10 cellular contexts compared by ENCODE assay signal in the genomic region with DNA sequence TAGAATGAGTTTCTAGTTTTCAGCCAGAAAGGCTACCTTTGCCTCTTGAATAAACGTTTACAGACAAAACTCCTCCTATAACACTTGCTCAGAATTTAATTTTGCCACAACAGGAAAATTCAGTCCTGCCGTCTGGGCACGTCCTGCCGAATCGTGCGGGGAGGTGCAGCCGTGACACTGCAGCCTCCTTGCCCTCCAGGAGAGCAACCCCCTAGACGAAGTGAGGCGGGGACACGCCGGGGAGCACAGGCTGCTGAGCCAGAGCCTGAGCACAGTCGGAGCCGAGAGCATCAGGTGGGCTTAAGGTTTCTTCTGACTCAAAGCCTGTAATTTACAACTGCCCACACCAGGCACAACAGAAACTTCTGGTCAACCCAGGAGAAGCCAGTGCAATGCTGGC.
A peak's percentile ranks its signal among the peaks of the same experiment; 100 is the strongest.
DNase-seq lines count a peak whose midpoint lies in the region; ATAC-seq, FAIRE-seq and TF ChIP-seq lines count a peak whose summit lies in the region.
"Had no signal": no experiment of that assay in that cellular context is flagged by ENCODE, and none has a peak within 500 bp of the region (broad histone marks: within the 10 kb centered on the region; RNA-seq: fewer than 3 reads in every experiment).

No MANE protein-coding gene starts in this region.

- WGBS in psoas muscle, 3 donors = 42 to 60% (median 46%) methylated on average over 13 of the region's 13 CpGs

- peaks cover 14% of the 10 kb centered on the region for H3K4me1 Mint-ChIP-seq in stimulated activated naive CD8-positive, alpha-beta T cell treated with anti-CD3 and anti-CD28 coated beads, Interleukin-15, Interleukin-2, amounts not matched to agents 100 ng/mL and 50 ng/mL, for 24 hours (ENCODE audit: low read depth)
- peaks cover 11% of the 10 kb centered on the region for H3K4me1 Mint-ChIP-seq in activated CD8-positive, alpha-beta T cell treated with anti-CD3 and anti-CD28 coated beads, Interleukin-2, amount 10 ng/mL, durations not matched to agents 7 days and 5 days (ENCODE audit: low read depth)
- H3K4me1 Mint-ChIP-seq in nephron progenitor cell = peaks cover 11% of the 10 kb centered on the region

- POLR2A ChIA-PET in activated CD8-positive, alpha-beta T cell treated with anti-CD3 and anti-CD28 coated beads, Interleukin-2, amount 10 ng/mL, durations not matched to agents 7 days and 5 days (lab: Charles Lee) = no interaction called here

- intact Hi-C loops in kidney (cut with DNase I) = no loop called here
- intact Hi-C loops in psoas muscle (cut with DNase I) = no loop called here

- no peak overlapping the region for H3K27ac Mint-ChIP-seq in stimulated activated naive CD8-positive, alpha-beta T cell treated with anti-CD3 and anti-CD28 coated beads, Interleukin-15, Interleukin-2, amounts not matched to agents 100 ng/mL and 50 ng/mL, for 24 hours
- peak overlapping the region; percentile 23 for H3K27ac Mint-ChIP-seq in activated CD8-positive, alpha-beta T cell treated with anti-CD3 and anti-CD28 coated beads, Interleukin-2, amount 10 ng/mL, durations not matched to agents 7 days and 5 days
- H3K27ac Mint-ChIP-seq in nephron progenitor cell = no peak overlapping the region

- no peaks in the 10 kb centered on the region for H3K9me3 Mint-ChIP-seq in stimulated activated naive CD8-positive, alpha-beta T cell treated with anti-CD3 and anti-CD28 coated beads, Interleukin-15, Interleukin-2, amounts not matched to agents 100 ng/mL and 50 ng/mL, for 24 hours
- peaks cover 4% of the 10 kb centered on the region for H3K9me3 Mint-ChIP-seq in activated CD8-positive, alpha-beta T cell treated with anti-CD3 and anti-CD28 coated beads, Interleukin-2, amount 10 ng/mL, durations not matched to agents 7 days and 5 days (ENCODE audit: insufficient read depth)
- peaks cover 4% of the 10 kb centered on the region for H3K9me3 Mint-ChIP-seq in nephron progenitor cell

- H3K36me3 ChIP-seq in kidney (ENCODE audit: control insufficient read depth in 1 of 2, insufficient read depth in 2 of 2, low read length in 2 of 2) (no peaks in the 10 kb centered on the region), psoas muscle (ENCODE audit: insufficient read depth in 1 of 2, low read depth in 1 of 2) (no peaks in the 10 kb centered on the region)
- H3K36me3 ChIP-seq: BLaER1 had no signal

- H3K9ac ChIP-seq in kidney (ENCODE audit: low read length in 2 of 2) = no peak overlapping the region
- H3K9ac ChIP-seq: BLaER1 had no signal

- DNase-seq in stimulated activated naive CD8-positive, alpha-beta T cell treated with anti-CD3 and anti-CD28 coated beads, Interleukin-15, Interleukin-2, amounts not matched to agents 100 U/mL and 50 U/mL, for 24 hours = no peak
- DNase-seq in activated CD8-positive, alpha-beta T cell treated with anti-CD3 and anti-CD28 coated beads, Interleukin-2, amount 10 ng/mL, durations not matched to agents 7 days and 5 days = no peak
- DNase-seq in kidney (peak; percentile 69), NCI-H82 (lab: John Stamatoyannopoulos, UW) (no peak), nephron progenitor cell (no peak), caudate nucleus (lab: John Stamatoyannopoulos, UW) (no peak), psoas muscle (no peak)
- DNase-seq: NK-92 treated with Interleukin-12 subunit alpha and Interleukin-12 subunit beta, amount 100 ng/mL, for 24 hours had no signal

- no peak for ATAC-seq in stimulated activated naive CD8-positive, alpha-beta T cell treated with anti-CD3 and anti-CD28 coated beads, Interleukin-15, Interleukin-2, amounts not matched to agents 100 U/mL and 50 U/mL, for 24 hours
- no peak for ATAC-seq in activated CD8-positive, alpha-beta T cell treated with anti-CD3 and anti-CD28 coated beads, Interleukin-2, amount 10 ng/mL, durations not matched to agents 7 days and 5 days
- no peak for ATAC-seq in psoas muscle

- no peaks in the 10 kb centered on the region for H3K9me3 ChIP-seq in kidney (ENCODE audit: control insufficient read depth in 1 of 2, low read length in 2 of 2)
- H3K9me3 ChIP-seq in psoas muscle = no peaks in the 10 kb centered on the region

- H3K36me3 Mint-ChIP-seq in stimulated activated naive CD8-positive, alpha-beta T cell treated with anti-CD3 and anti-CD28 coated beads, Interleukin-15, Interleukin-2, amounts not matched to agents 100 ng/mL and 50 ng/mL, for 24 hours (ENCODE audit: low read depth) = no peaks in the 10 kb centered on the region
- no peaks in the 10 kb centered on the region for H3K36me3 Mint-ChIP-seq in activated CD8-positive, alpha-beta T cell treated with anti-CD3 and anti-CD28 coated beads, Interleukin-2, amount 10 ng/mL, durations not matched to agents 7 days and 5 days (ENCODE audit: low read depth)
- H3K36me3 Mint-ChIP-seq in nephron progenitor cell (ENCODE audit: low read depth) = peaks cover 11% of the 10 kb centered on the region

- H3K4me3 ChIP-seq in kidney (ENCODE audit: low read length in 2 of 2) (peak overlapping the region in 1 of 2 donors; percentile 44), psoas muscle (no peak overlapping the region)
- H3K4me3 ChIP-seq: BLaER1 had no signal

- FAIRE-seq in kidney (lab: Jason Lieb, UNC) = no peak

- H3K27me3 Mint-ChIP-seq in stimulated activated naive CD8-positive, alpha-beta T cell treated with anti-CD3 and anti-CD28 coated beads, Interleukin-15, Interleukin-2, amounts not matched to agents 100 ng/mL and 50 ng/mL, for 24 hours = peaks cover 8% of the 10 kb centered on the region
- H3K27me3 Mint-ChIP-seq in activated CD8-positive, alpha-beta T cell treated with anti-CD3 and anti-CD28 coated beads, Interleukin-2, amount 10 ng/mL, durations not matched to agents 7 days and 5 days (ENCODE audit: low read depth) = peaks cover 9% of the 10 kb centered on the region
- peaks cover 2% of the 10 kb centered on the region for H3K27me3 Mint-ChIP-seq in nephron progenitor cell (ENCODE audit: low read depth, poor library complexity)

- no peak for TF ChIP-seq CTCF in kidney (IDR thresholded peaks at IDR 0.05; ENCODE audit: borderline replicate concordance, extremely low read depth, insufficient read depth)
- no peak for TF ChIP-seq CTCF in nephron progenitor cell (IDR thresholded peaks at IDR 0.05)
- no peak for TF ChIP-seq CTCF in psoas muscle (IDR thresholded peaks at IDR 0.05)

- no peak overlapping the region for H3K27ac ChIP-seq in kidney (ENCODE audit: low read depth in 2 of 2, low read length in 2 of 2)
- no peak overlapping the region for H3K27ac ChIP-seq in caudate nucleus (ENCODE audit: low read depth, low read length)
- H3K27ac ChIP-seq in psoas muscle = no peak overlapping the region
- H3K27ac ChIP-seq: BLaER1 had no signal

- CTCF ChIA-PET in activated CD8-positive, alpha-beta T cell treated with anti-CD3 and anti-CD28 coated beads, Interleukin-2, amount 10 ng/mL, durations not matched to agents 7 days and 5 days (lab: Charles Lee) = interaction anchor here (1.4 kb wide), 1 partner anchor 18 kb away, joined by 5 read pairs; no protein-coding TSS in a partner anchor

- peaks cover 0 to 16% of the 10 kb centered on the region in 2 donors for H3K4me1 ChIP-seq in kidney (ENCODE audit: control insufficient read depth in 1 of 2, insufficient read depth in 1 of 2, low read depth in 1 of 2, low read length in 2 of 2)
- H3K4me1 ChIP-seq in psoas muscle = no peaks in the 10 kb centered on the region

- no peaks in the 10 kb centered on the region for H3K27me3 ChIP-seq in psoas muscle (ENCODE audit: insufficient read depth in 3 of 3, low read length in 2 of 3)

- H3K4me3 Mint-ChIP-seq in stimulated activated naive CD8-positive, alpha-beta T cell treated with anti-CD3 and anti-CD28 coated beads, Interleukin-15, Interleukin-2, amounts not matched to agents 100 ng/mL and 50 ng/mL, for 24 hours = peak overlapping the region; percentile 60
- peak overlapping the region; percentile 70 for H3K4me3 Mint-ChIP-seq in activated CD8-positive, alpha-beta T cell treated with anti-CD3 and anti-CD28 coated beads, Interleukin-2, amount 10 ng/mL, durations not matched to agents 7 days and 5 days
- no peak overlapping the region for H3K4me3 Mint-ChIP-seq in nephron progenitor cell
